ENCODE assay signal across 9 cellular contexts in the genomic region with DNA sequence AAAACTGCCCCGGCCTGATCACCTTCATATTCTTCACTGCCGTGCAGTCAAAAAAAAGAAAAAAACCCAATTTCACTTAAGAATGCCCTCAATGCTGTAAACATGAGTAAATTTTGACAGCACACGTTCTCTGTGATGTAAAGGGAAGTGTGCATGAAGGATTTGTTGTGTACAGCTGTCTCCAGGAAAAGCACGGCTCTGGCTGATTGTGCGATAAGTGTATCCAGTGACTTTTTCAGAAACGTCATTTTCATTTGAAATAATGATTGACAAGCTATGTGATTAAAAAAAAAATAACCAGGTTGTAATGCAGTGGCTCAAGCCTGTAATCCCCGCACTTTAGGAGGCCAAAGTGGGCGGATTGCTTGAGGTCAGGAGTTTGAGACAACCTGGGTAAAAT.
DNase-seq lines count a peak whose midpoint lies in the region; ATAC-seq lines count a peak whose summit lies in the region.
"Had no signal": no experiment of that assay in that cellular context is flagged by ENCODE, and none has a peak within 500 bp of the region (broad histone marks: within the 10 kb centered on the region; RNA-seq: fewer than 3 reads in every experiment).

No MANE protein-coding gene starts in this region.

- peaks cover 16% of the 10 kb centered on the region for H3K27me3 Mint-ChIP-seq in stimulated activated naive CD8-positive, alpha-beta T cell treated with anti-CD3 and anti-CD28 coated beads, Interleukin-15, Interleukin-2, amounts not matched to agents 100 ng/mL and 50 ng/mL, for 24 hours
- H3K27me3 Mint-ChIP-seq in activated naive CD8-positive, alpha-beta T cell = no peaks in the 10 kb centered on the region

- peak overlapping the region; percentile 76 for H3K4me3 Mint-ChIP-seq in stimulated activated naive CD8-positive, alpha-beta T cell treated with anti-CD3 and anti-CD28 coated beads, Interleukin-15, Interleukin-2, amounts not matched to agents 100 ng/mL and 50 ng/mL, for 24 hours
- H3K4me3 Mint-ChIP-seq in activated naive CD8-positive, alpha-beta T cell = peak overlapping the region; percentile 80

- peaks cover 6 to 7% of the 10 kb centered on the region in 2 donors for H3K27me3 ChIP-seq in mucosa of rectum (ENCODE audit: control insufficient read depth in 2 of 2, insufficient read depth in 2 of 2, low read length in 2 of 2)

- DNase-seq in stimulated activated naive CD8-positive, alpha-beta T cell treated with anti-CD3 and anti-CD28 coated beads, Interleukin-15, Interleukin-2, amounts not matched to agents 100 U/mL and 50 U/mL, for 24 hours = no peak
- no peak for DNase-seq in OCI-M2 (lab: John Stamatoyannopoulos, UW; ENCODE audit: unreplicated experiment)
- no peak for DNase-seq in activated CD4-positive, alpha-beta T cell treated with anti-CD3 and anti-CD28 coated beads for 48 hours
- DNase-seq: cerebellar nuclear complex had no signal

- no peaks in the 10 kb centered on the region for H3K9me3 ChIP-seq in mucosa of rectum (ENCODE audit: control insufficient read depth in 2 of 2, low read length in 2 of 2)

- H3K27ac Mint-ChIP-seq in stimulated activated naive CD8-positive, alpha-beta T cell treated with anti-CD3 and anti-CD28 coated beads, Interleukin-15, Interleukin-2, amounts not matched to agents 100 ng/mL and 50 ng/mL, for 24 hours = no peak overlapping the region
- H3K27ac Mint-ChIP-seq in activated naive CD8-positive, alpha-beta T cell = no peak overlapping the region

- H3K9ac ChIP-seq in mucosa of rectum (ENCODE audit: low read depth in 1 of 2, low read length in 2 of 2) = peak overlapping the region in 1 of 2 donors; percentile 7

- peaks cover 8% of the 10 kb centered on the region for H3K4me1 Mint-ChIP-seq in stimulated activated naive CD8-positive, alpha-beta T cell treated with anti-CD3 and anti-CD28 coated beads, Interleukin-15, Interleukin-2, amounts not matched to agents 100 ng/mL and 50 ng/mL, for 24 hours (ENCODE audit: low read depth)
- H3K4me1 Mint-ChIP-seq in activated naive CD8-positive, alpha-beta T cell (ENCODE audit: low read depth) = peaks cover 7% of the 10 kb centered on the region

- H3K9me3 Mint-ChIP-seq in stimulated activated naive CD8-positive, alpha-beta T cell treated with anti-CD3 and anti-CD28 coated beads, Interleukin-15, Interleukin-2, amounts not matched to agents 100 ng/mL and 50 ng/mL, for 24 hours = no peaks in the 10 kb centered on the region
- H3K9me3 Mint-ChIP-seq in activated naive CD8-positive, alpha-beta T cell (ENCODE audit: low read depth) = no peaks in the 10 kb centered on the region

- H3K4me3 ChIP-seq in mucosa of rectum (ENCODE audit: low read length in 2 of 2) = peak overlapping the region; percentile 35 to 62

- no peak for ATAC-seq in stimulated activated naive CD8-positive, alpha-beta T cell treated with anti-CD3 and anti-CD28 coated beads, Interleukin-15, Interleukin-2, amounts not matched to agents 100 U/mL and 50 U/mL, for 24 hours
- ATAC-seq in HG03039 (IDR thresholded peaks at IDR 0.05; ENCODE audit: unreplicated experiment) (no peak), GM21529 (IDR thresholded peaks at IDR 0.05; ENCODE audit: unreplicated experiment) (no peak)

- H3K36me3 ChIP-seq in mucosa of rectum (ENCODE audit: control insufficient read depth in 2 of 2, insufficient read depth in 2 of 2, low read length in 2 of 2) = peaks cover 3 to 5% of the 10 kb centered on the region in 2 donors

- no peaks in the 10 kb centered on the region for H3K36me3 Mint-ChIP-seq in stimulated activated naive CD8-positive, alpha-beta T cell treated with anti-CD3 and anti-CD28 coated beads, Interleukin-15, Interleukin-2, amounts not matched to agents 100 ng/mL and 50 ng/mL, for 24 hours (ENCODE audit: low read depth)
- no peaks in the 10 kb centered on the region for H3K36me3 Mint-ChIP-seq in activated naive CD8-positive, alpha-beta T cell

- peaks cover 13 to 14% of the 10 kb centered on the region in 2 donors for H3K4me1 ChIP-seq in mucosa of rectum (ENCODE audit: control insufficient read depth in 2 of 2, insufficient read depth in 2 of 2, low read length in 2 of 2)

- no peak overlapping the region for H3K27ac ChIP-seq in mucosa of rectum (ENCODE audit: low read depth in 2 of 2, low read length in 2 of 2)
